Comparison of ENCODE assay signal across 20 cellular contexts in the genomic region with DNA sequence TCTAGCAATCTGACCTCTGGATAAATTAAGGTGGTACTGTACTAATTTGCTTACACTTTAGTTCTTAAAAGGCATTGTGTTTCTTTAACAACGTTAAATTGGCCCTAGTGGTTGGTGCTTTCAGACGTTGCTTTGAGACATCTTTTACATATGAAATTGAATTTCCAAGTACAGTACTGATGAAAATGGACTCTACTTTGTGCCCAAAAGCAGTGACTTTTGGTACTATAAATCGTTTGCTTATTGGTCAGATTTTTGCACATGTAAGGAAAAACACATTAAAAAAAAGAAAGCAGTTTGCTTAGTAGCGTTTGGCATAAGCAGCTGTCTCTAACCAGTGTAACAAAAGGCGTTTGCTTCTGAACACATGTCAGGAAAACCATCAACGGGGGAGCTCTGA.
A peak's percentile ranks its signal among the peaks of the same experiment; 100 is the strongest.
DNase-seq lines count a peak whose midpoint lies in the region; ATAC-seq, FAIRE-seq and TF ChIP-seq lines count a peak whose summit lies in the region.
"Had no signal": no experiment of that assay in that cellular context is flagged by ENCODE, and none has a peak within 500 bp of the region (broad histone marks: within the 10 kb centered on the region; RNA-seq: fewer than 3 reads in every experiment).

No MANE protein-coding gene starts in this region.

- POLR2A ChIA-PET in A549 (lab: Yijun Ruan, JAX), result no interaction called here

- FAIRE-seq in A549 (lab: Jason Lieb, UNC) (peak; percentile 18), GM12891 (lab: Jason Lieb, UNC) (no peak)
- FAIRE-seq: A204.1, G401.6 had no signal

- TF ChIP-seq CTCF in A549 (IDR thresholded peaks at IDR 0.05) (no peak), vagina (IDR thresholded peaks at IDR 0.05) (no peak)

- 37% methylated on average over 6 of the region's 6 CpGs for WGBS in A549 (ENCODE audit: missing lambda C conversion rate)

- CTCF ChIA-PET in A549 (lab: Yijun Ruan, JAX), result interaction anchor here (1.3 kb wide), 1 partner anchor 33 kb away, joined by 5 read pairs; no protein-coding TSS in a partner anchor

- no peak overlapping the region for H3K27ac Mint-ChIP-seq in T-helper 17 cell
- H3K27ac Mint-ChIP-seq: activated B cell treated with CpG ODN at 0.5 μM for 24 hours; CD8-positive, alpha-beta memory T cell; T-cell had no signal

- no peaks in the 10 kb centered on the region for H3K27me3 Mint-ChIP-seq in T-helper 17 cell
- H3K27me3 Mint-ChIP-seq: activated B cell treated with CpG ODN at 0.5 μM for 24 hours; CD8-positive, alpha-beta memory T cell; T-cell had no signal

- no peaks in the 10 kb centered on the region for H3K9me3 ChIP-seq in A549
- no peaks in the 10 kb centered on the region for H3K9me3 ChIP-seq in T-helper 17 cell (ENCODE audit: control insufficient read depth, low read length, poor library complexity, severe bottlenecking)
- no peaks in the 10 kb centered on the region for H3K9me3 ChIP-seq in vagina
- H3K9me3 ChIP-seq: gastroesophageal sphincter, tibial nerve had no signal

- H3K27me3 ChIP-seq in layer of hippocampus (ENCODE audit: control insufficient read depth, insufficient read depth, low read length) (no peaks in the 10 kb centered on the region), vagina (no peaks in the 10 kb centered on the region)
- H3K27me3 ChIP-seq: gastroesophageal sphincter, tibial nerve had no signal

- DNase-seq in A549 (ENCODE audit: low read depth in 1 of 2, low spot score in 1 of 2), result no peak
- DNase-seq in NCI-H146 treated with DMSO at 0.1 percent for 48 hours (lab: John Stamatoyannopoulos, UW; ENCODE audit: unreplicated experiment), result peak; percentile 89
- peak; percentile 95 for DNase-seq in NCI-H748 treated with DMSO at 0.1 percent for 48 hours (lab: John Stamatoyannopoulos, UW)
- DNase-seq in T-helper 17 cell, result no peak
- DNase-seq in GM12891 (ENCODE audit: insufficient read length, low spot score), result no peak
- no peak for DNase-seq in vagina (ENCODE audit: extremely low spot score in 2 of 2)
- DNase-seq: activated B cell treated with CpG ODN at 0.5 μM for 24 hours; activated effector memory CD4-positive, alpha-beta T cell treated with anti-CD3 and anti-CD28 coated beads, Interleukin-2, amount 50 U/mL, for 16 hours; CD8-positive, alpha-beta memory T cell; mammary epithelial cell; stimulated activated CD4-positive, alpha-beta T cell treated with anti-CD3 and anti-CD28 coated beads, Interleukin-4, amount 100 ng/mL, for 4 hours; T-cell had no signal

- no peaks in the 10 kb centered on the region for H3K36me3 ChIP-seq in vagina
- H3K36me3 ChIP-seq: tibial nerve had no signal

- H3K4me1 ChIP-seq in A549 (no peaks in the 10 kb centered on the region), vagina (peaks cover 11% of the 10 kb centered on the region)
- H3K4me1 ChIP-seq: tibial nerve had no signal

- H3K4me3 ChIP-seq in A549, result no peak overlapping the region
- no peak overlapping the region for H3K4me3 ChIP-seq in vagina
- H3K4me3 ChIP-seq: coronary artery, gastroesophageal sphincter, tibial nerve had no signal

- H3K36me3 Mint-ChIP-seq in T-helper 17 cell (ENCODE audit: low read depth), result peaks cover 3% of the 10 kb centered on the region

- no peak for TF ChIP-seq EP300 in A549 (IDR thresholded peaks at IDR 0.05)

- TF ChIP-seq POLR2A in A549 (IDR thresholded peaks at IDR 0.05; ENCODE audit: low read length) (no peak), GM12891 (IDR thresholded peaks at IDR 0.05; ENCODE audit: low read depth, low read length) (no peak), vagina (IDR thresholded peaks at IDR 0.05) (no peak)

- peaks cover 4% of the 10 kb centered on the region for H3K4me1 Mint-ChIP-seq in T-helper 17 cell
- H3K4me1 Mint-ChIP-seq: activated B cell treated with CpG ODN at 0.5 μM for 24 hours; CD8-positive, alpha-beta memory T cell; T-cell had no signal

- ATAC-seq in A549, result no peak
- no peak for ATAC-seq in T-helper 17 cell
- no peak for ATAC-seq in GM21528 (IDR thresholded peaks at IDR 0.05; ENCODE audit: low FRiP score, unreplicated experiment)
- ATAC-seq: gastroesophageal sphincter, T-cell had no signal

- H3K4me2 ChIP-seq in A549, result no peak overlapping the region

- TF ChIP-seq RAD21 in A549 (conservative IDR thresholded peaks at IDR 0.05 in 1 of 2, IDR thresholded peaks at IDR 0.05 in 1 of 2), result no peak

- H3K4me3 Mint-ChIP-seq in T-helper 17 cell, result no peak overlapping the region
- H3K4me3 Mint-ChIP-seq: activated B cell treated with CpG ODN at 0.5 μM for 24 hours; CD8-positive, alpha-beta memory T cell; T-cell had no signal

- intact Hi-C loops in vagina (cut with DNase I), result no loop called here

- H3K27ac ChIP-seq in A549 (no peak overlapping the region), layer of hippocampus (ENCODE audit: low read depth, low read length) (peak overlapping the region; percentile 63), vagina (no peak overlapping the region)
- H3K27ac ChIP-seq: coronary artery, gastroesophageal sphincter, RWPE1, tibial nerve had no signal

TF ChIP-seq in A549, 52 proteins besides CTCF, POLR2A, EP300 and RAD21:
- no peak for TF ChIP-seq FOSL2 (IDR thresholded peaks at IDR 0.05)
- TF ChIP-seq FOSL2 (CRISPR knock-in tag; IDR thresholded peaks at IDR 0.05), result no peak
- TF ChIP-seq MAFK (IDR thresholded peaks at IDR 0.05; ENCODE audit: partially characterized antibody), result peak; percentile 28

TF ChIP-seq in GM12891, 5 proteins besides CTCF, POLR2A, EP300 and RAD21:
- TF ChIP-seq TAF1 (IDR thresholded peaks at IDR 0.05; ENCODE audit: low read depth, low read length) (no peak), POU2F2 (IDR thresholded peaks at IDR 0.05; ENCODE audit: low read depth, low read length) (no peak), POLR2AphosphoS5 (IDR thresholded peaks at IDR 0.05; ENCODE audit: low read depth, low read length) (no peak), PAX5 (IDR thresholded peaks at IDR 0.05; ENCODE audit: insufficient read depth, low read length, severe bottlenecking) (no peak), SPI1 (IDR thresholded peaks at IDR 0.05; ENCODE audit: low read depth, low read length) (no peak)

Comparison
In these comparisons a context has a peak if more than half of its experiments do, and no peak if none do; other contexts are left out.
1. DNase-seq: peak in NCI-H146 treated with DMSO at 0.1 percent for 48 hours (single experiment) and NCI-H748 treated with DMSO at 0.1 percent for 48 hours (single experiment); none in A549 (0 of 2), T-helper 17 cell (0 of 3), GM12891 (single experiment) and vagina (0 of 2).